ENCODE assay signal across 8 cellular contexts in the genomic region with DNA sequence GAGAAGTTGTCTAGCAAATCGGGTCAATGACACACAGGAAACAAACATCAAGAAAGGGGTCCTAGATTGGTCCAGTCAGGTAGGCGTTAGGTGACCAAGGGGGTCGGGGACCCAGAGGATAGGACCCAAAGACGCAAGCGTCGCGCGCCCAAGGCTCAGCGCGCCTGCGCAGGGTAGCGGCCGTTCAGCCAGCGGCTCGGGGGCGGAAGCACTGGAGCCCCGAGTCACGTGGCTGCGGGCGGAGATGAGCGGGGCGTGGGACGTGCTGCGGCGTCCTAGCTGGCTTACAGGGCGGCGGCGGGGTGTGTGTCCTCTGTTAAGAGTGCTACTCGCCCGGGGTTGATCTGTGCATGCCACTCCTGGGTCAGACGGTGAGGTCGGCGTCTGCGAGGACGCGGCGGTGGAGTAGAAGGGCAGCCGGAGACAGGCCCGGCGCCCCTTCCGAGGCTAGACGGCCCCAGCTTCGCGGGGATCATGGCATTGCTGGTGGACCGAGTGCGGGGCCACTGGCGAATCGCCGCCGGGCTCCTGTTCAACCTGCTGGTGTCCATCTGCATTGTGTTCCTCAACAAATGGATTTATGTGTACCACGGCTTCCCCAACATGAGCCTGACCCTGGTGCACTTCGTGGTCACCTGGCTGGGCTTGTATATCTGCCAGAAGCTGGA. TPM values are rescaled to one million over a fixed set of nuclear protein-coding genes. Genes with fewer than 3 reads are reported as not detected.
A peak's percentile ranks its signal among the peaks of the same experiment; 100 is the strongest.
DNase-seq lines count a peak whose midpoint lies in the region; ATAC-seq and TF ChIP-seq lines count a peak whose summit lies in the region.

TSS of gene SLC35E3 (plus strand) at position 273 of the 668 bp plus-strand sequence. CDS start at position 475, 202 bp downstream.

- peak within 1 kb of the TSS; percentile 26; the same call in 1 of the 2 replicates for H3K27ac ChIP-seq in KMS-11
- H3K27ac ChIP-seq in Panc1 (ENCODE audit: low read length) = peak within 1 kb of the TSS; percentile 97

- peaks cover 0 to 9% of the 10 kb centered on the region in 2 donors for H3K36me3 Mint-ChIP-seq in naive B cell
- H3K36me3 Mint-ChIP-seq in stimulated activated effector memory CD8-positive, alpha-beta T cell treated with anti-CD3 and anti-CD28 coated beads, Interleukin-12 subunit alpha, Interleukin-12 subunit beta, amount 100 ng/mL, for 72 hours = peaks cover 36% of the 10 kb centered on the region

- peak within 1 kb of the TSS; percentile 93 for H3K4me2 ChIP-seq in KMS-11

- no peaks in the 10 kb centered on the region for H3K9me3 ChIP-seq in Panc1 (ENCODE audit: control insufficient read depth, insufficient read depth, low read depth, low read length)

- H3K79me2 ChIP-seq in KMS-11 (ENCODE audit: insufficient read depth, low read depth) = no peaks in the 10 kb centered on the region

- in situ Hi-C loops in Panc1 (cut with HindIII; ENCODE audit: low pct_unique_long_range_greater_than_20kb, low sequenced_read_pairs) = no loop called here

- BruUV-seq in Panc1 (replicated peaks; lab: Mats Ljungman, UMichigan) = TSS peak; percentile 66

- H3K27ac Mint-ChIP-seq in naive B cell = peak within 1 kb of the TSS; percentile 86 to 97 (median 94)
- peak within 1 kb of the TSS; percentile 90 for H3K27ac Mint-ChIP-seq in stimulated activated effector memory CD8-positive, alpha-beta T cell treated with anti-CD3 and anti-CD28 coated beads, Interleukin-12 subunit alpha, Interleukin-12 subunit beta, amount 100 ng/mL, for 72 hours

- H3K27me3 Mint-ChIP-seq in naive B cell = no peaks in the 10 kb centered on the region

- H2AFZ ChIP-seq in KMS-11 (ENCODE audit: low read depth) = peak within 1 kb of the TSS; percentile 73

- DNase-seq in DMS79 (lab: John Stamatoyannopoulos, UW) = peak; percentile 48
- peak; percentile 58 for DNase-seq in Panc1 (ENCODE audit: low read depth, low spot score)
- DNase-seq in activated T-helper 1 cell treated with Interleukin-2 at 50 U/mL for 16 hours (ENCODE audit: low read depth) = peak; percentile 87
- peak; percentile 86 for DNase-seq in fibroblast of gingiva (ENCODE audit: low read depth)
- DNase-seq in naive B cell = peak; percentile 89
- peak; percentile 82 to 95 for DNase-seq in stimulated activated effector memory CD8-positive, alpha-beta T cell treated with anti-CD3 and anti-CD28 coated beads, Interleukin-12 subunit alpha, Interleukin-12 subunit beta, amount 100 ng/mL, for 72 hours (ENCODE audit: low spot score in 2 of 2)

- H3K27me3 ChIP-seq in KMS-11 (ENCODE audit: insufficient read depth, low read depth) = no peaks in the 10 kb centered on the region
- H3K27me3 ChIP-seq in Panc1 (ENCODE audit: control insufficient read depth, insufficient read depth, low read length) = no peaks in the 10 kb centered on the region

- H3K9me3 Mint-ChIP-seq in naive B cell = no peaks in the 10 kb centered on the region
- no peaks in the 10 kb centered on the region for H3K9me3 Mint-ChIP-seq in stimulated activated effector memory CD8-positive, alpha-beta T cell treated with anti-CD3 and anti-CD28 coated beads, Interleukin-12 subunit alpha, Interleukin-12 subunit beta, amount 100 ng/mL, for 72 hours

- POLR2A ChIA-PET in Panc1 (lab: Charles Lee) = interaction anchor here (0.5 to 0.6 kb wide), 2 partner anchors 46 to 108 kb away, joined by 3 to 11 read pairs; no protein-coding TSS in a partner anchor

- peaks cover 23 to 49% (median 47%) of the 10 kb centered on the region in 3 donors for H3K4me1 Mint-ChIP-seq in naive B cell
- peaks cover 26% of the 10 kb centered on the region for H3K4me1 Mint-ChIP-seq in stimulated activated effector memory CD8-positive, alpha-beta T cell treated with anti-CD3 and anti-CD28 coated beads, Interleukin-12 subunit alpha, Interleukin-12 subunit beta, amount 100 ng/mL, for 72 hours

- H3K4me1 ChIP-seq in KMS-11 (ENCODE audit: low read depth, poor library complexity, severe bottlenecking) (peaks cover 25% of the 10 kb centered on the region), Panc1 (ENCODE audit: control insufficient read depth, insufficient read depth, low read length) (peaks cover 8% of the 10 kb centered on the region; the same call in 1 of the 2 replicates)

- CTCF ChIA-PET in Panc1 (lab: Charles Lee) = interaction anchor here (0.5 to 0.9 kb wide), 2 partner anchors 64 to 84 kb away, joined by 3 to 10 read pairs; no protein-coding TSS in a partner anchor

- intact Hi-C loops in Panc1 (cut with micrococcal nuclease; ENCODE audit: unreplicated experiment) = no loop called here

- peak within 1 kb of the TSS; percentile 93 to 99 (median 98) for H3K4me3 Mint-ChIP-seq in naive B cell
- peak within 1 kb of the TSS; percentile 85 for H3K4me3 Mint-ChIP-seq in stimulated activated effector memory CD8-positive, alpha-beta T cell treated with anti-CD3 and anti-CD28 coated beads, Interleukin-12 subunit alpha, Interleukin-12 subunit beta, amount 100 ng/mL, for 72 hours

- peak within 1 kb of the TSS; percentile 63; the same call in 1 of the 2 replicates for H3K9ac ChIP-seq in KMS-11

- TF ChIP-seq CTCF in KMS-11 (conservative IDR thresholded peaks at IDR 0.05; ENCODE audit: low read depth, low read length) (no peak), Panc1 (IDR thresholded peaks at IDR 0.05) (no peak)

- H3K4me3 ChIP-seq in KMS-11 (IDR thresholded peaks at IDR 0.05; ENCODE audit: insufficient read depth, low read depth, low read length) (no peak within 1 kb of the TSS), Panc1 (ENCODE audit: low read depth in 2 of 2, low read length in 2 of 2) (peak within 1 kb of the TSS; percentile 75 to 98)

- H3K36me3 ChIP-seq in KMS-11 (ENCODE audit: insufficient read depth) = no peaks in the 10 kb centered on the region
- peaks cover 11% of the 10 kb centered on the region for H3K36me3 ChIP-seq in Panc1 (ENCODE audit: control insufficient read depth, insufficient read depth, low read length)

- peak; percentile 99 for ATAC-seq in GM21737 (IDR thresholded peaks at IDR 0.05; ENCODE audit: unreplicated experiment)
- ATAC-seq in Panc1 = peak; percentile 99
- ATAC-seq in naive B cell (ENCODE audit: low read depth in 2 of 2) = peak; percentile 99 to 100
- peak; percentile 99 for ATAC-seq in stimulated activated effector memory CD8-positive, alpha-beta T cell treated with anti-CD3 and anti-CD28 coated beads, Interleukin-12 subunit alpha, Interleukin-12 subunit beta, amount 100 ng/mL, for 72 hours

- no peaks in the 10 kb centered on the region for H4K20me1 ChIP-seq in KMS-11 (ENCODE audit: insufficient read depth)

RNA-seq across cellular contexts. Expression of gene SLC35E3, which starts in this region (rescaled TPM):
- 15.9 TPM for total RNA-seq in Panc1 (2021; ENCODE audit: unreplicated experiment)
- polyA plus RNA-seq in Panc1 (2012; ENCODE audit: insufficient read length) = 10.2 TPM
- 10 to 100 TPM; 11.4 to 26.2 (median 16.4) TPM for polyA plus RNA-seq in naive B cell (ENCODE audit: low read depth in 6 of 6)
